ENCODE assay signal across 21 cellular contexts in genomic region chr3:71407833-71408232, GRCh38.
DNase-seq lines count a peak whose midpoint lies in the region; ATAC-seq and TF ChIP-seq lines count a peak whose summit lies in the region.
"Had no signal": no experiment of that assay in that cellular context is flagged by ENCODE, and none has a peak within 500 bp of the region (broad histone marks: within the 10 kb centered on the region; RNA-seq: fewer than 3 reads in every experiment).

No MANE protein-coding gene starts in this region.

- no peaks in the 10 kb centered on the region for H3K9me2 ChIP-seq in DOHH2 (replicated peaks; ENCODE audit: control insufficient read depth, low read length)
- no peaks in the 10 kb centered on the region for H3K9me2 ChIP-seq in hepatocyte (replicated peaks; ENCODE audit: insufficient read depth)

- H4K20me1 ChIP-seq in DOHH2 (ENCODE audit: control insufficient read depth, insufficient read depth, low read depth, low read length) (peaks cover 6% of the 10 kb centered on the region; the same call in 1 of the 2 replicates), hepatocyte (ENCODE audit: insufficient read depth, poor library complexity, severe bottlenecking) (no peaks in the 10 kb centered on the region)

- H3K4me1 ChIP-seq in DOHH2 (ENCODE audit: control insufficient read depth, low read length) (peaks cover 78% of the 10 kb centered on the region), hepatocyte (ENCODE audit: insufficient read depth) (peaks cover 15% of the 10 kb centered on the region)
- H3K4me1 ChIP-seq: breast epithelium, suprapubic skin, uterus had no signal

- peaks cover 88% of the 10 kb centered on the region for H3K79me2 ChIP-seq in DOHH2 (ENCODE audit: control insufficient read depth, low read length)
- peaks cover 48% of the 10 kb centered on the region for H3K79me2 ChIP-seq in hepatocyte

- H3K27ac ChIP-seq in DOHH2 (ENCODE audit: low read depth, low read length) (peak overlapping the region; percentile 49), hepatocyte (peak overlapping the region; percentile 25)
- H3K27ac ChIP-seq: breast epithelium, suprapubic skin, uterus had no signal

- 42% methylated on average over 10 of the region's 10 CpGs for WGBS in hepatocyte (ENCODE audit: low lambda C conversion rate, missing lambda C conversion rate)

- peaks cover 6% of the 10 kb centered on the region; the same call in 1 of the 2 replicates for H3F3A ChIP-seq in DOHH2 (ENCODE audit: control insufficient read depth, insufficient read depth)

- no peak for DNase-seq in T-cell
- no peak for DNase-seq in hepatocyte (ENCODE audit: low spot score)
- peak; percentile 49 for DNase-seq in retina
- no peak for DNase-seq in NCI-H345 treated with DMSO at 0.1 percent for 48 hours (lab: John Stamatoyannopoulos, UW; ENCODE audit: unreplicated experiment)
- DNase-seq: activated CD4-positive, alpha-beta T cell treated with anti-CD3 and anti-CD28 coated beads, Interleukin-2, amount 50 U/mL, for 48 hours; activated CD8-positive, alpha-beta memory T cell treated with anti-CD3 and anti-CD28 coated beads, Interleukin-2, amount 50 U/mL, for 48 hours; activated effector memory CD4-positive, alpha-beta T cell treated with anti-CD3 and anti-CD28 coated beads, Interleukin-2, amount 50 U/mL, for 16 hours; DMS79 treated with DMSO at 0.1 percent for 48 hours; glutamatergic neuron; NCI-H1417; NCI-H2107; NCI-H510A; T-helper 9 cell; uterus had no signal

- POLR2A ChIA-PET in T-cell (lab: Charles Lee): no interaction called here

- H3K9me3 ChIP-seq in DOHH2 (ENCODE audit: control insufficient read depth, insufficient read depth, low read length) (no peaks in the 10 kb centered on the region), hepatocyte (ENCODE audit: low read depth) (no peaks in the 10 kb centered on the region)
- H3K9me3 ChIP-seq: breast epithelium, suprapubic skin, uterus had no signal

- ATAC-seq in T-cell (replicated peaks in 1 of 4) (no peak), GM19351 (IDR thresholded peaks at IDR 0.05; ENCODE audit: unreplicated experiment) (no peak), GM21825 (IDR thresholded peaks at IDR 0.05; ENCODE audit: unreplicated experiment) (no peak)

- CTCF ChIA-PET in T-cell (lab: Charles Lee): no interaction called here

- peak overlapping the region; percentile 39 to 59 for H3K27ac Mint-ChIP-seq in T-cell
- H3K27ac Mint-ChIP-seq: dendritic cell treated with granulocyte-macrophage colony-stimulating factor and Interleukin-4, amounts not matched to agents 40 ng/mL and 50 ng/mL, for 4 days; progenitor cell of endocrine pancreas had no signal

- no peaks in the 10 kb centered on the region for H3K9me3 Mint-ChIP-seq in T-cell
- H3K9me3 Mint-ChIP-seq: dendritic cell treated with granulocyte-macrophage colony-stimulating factor and Interleukin-4, amounts not matched to agents 40 ng/mL and 50 ng/mL, for 4 days had no signal

- peak overlapping the region; percentile 66 for H3K4me3 ChIP-seq in DOHH2 (ENCODE audit: low read length)
- H3K4me3 ChIP-seq in hepatocyte: no peak overlapping the region
- H3K4me3 ChIP-seq: breast epithelium, suprapubic skin, uterus had no signal

- H3K36me3 ChIP-seq in DOHH2 (ENCODE audit: control insufficient read depth, low read length): no peaks in the 10 kb centered on the region
- no peaks in the 10 kb centered on the region for H3K36me3 ChIP-seq in hepatocyte (replicated peaks; ENCODE audit: insufficient read depth, low read depth)
- H3K36me3 ChIP-seq: breast epithelium, suprapubic skin, uterus had no signal

- TF ChIP-seq CTCF in DOHH2 (IDR thresholded peaks at IDR 0.05; ENCODE audit: low read depth, low read length, poor library complexity, severe bottlenecking) (no peak), hepatocyte (IDR thresholded peaks at IDR 0.05; ENCODE audit: poor library complexity) (no peak)

- H3K4me3 Mint-ChIP-seq in T-cell: no peak overlapping the region
- H3K4me3 Mint-ChIP-seq: dendritic cell treated with granulocyte-macrophage colony-stimulating factor and Interleukin-4, amounts not matched to agents 40 ng/mL and 50 ng/mL, for 4 days had no signal

- H3K4me2 ChIP-seq in DOHH2 (ENCODE audit: low read length): peak overlapping the region; percentile 78
- peak overlapping the region; percentile 53 for H3K4me2 ChIP-seq in hepatocyte

- peaks cover 46% of the 10 kb centered on the region for H3K36me3 Mint-ChIP-seq in T-cell

- H2AFZ ChIP-seq in hepatocyte: no peak overlapping the region

- H3K27me3 Mint-ChIP-seq in T-cell: no peaks in the 10 kb centered on the region
- H3K27me3 Mint-ChIP-seq: dendritic cell treated with granulocyte-macrophage colony-stimulating factor and Interleukin-4, amounts not matched to agents 40 ng/mL and 50 ng/mL, for 4 days; progenitor cell of endocrine pancreas had no signal

- no peaks in the 10 kb centered on the region for H3K27me3 ChIP-seq in DOHH2 (ENCODE audit: control insufficient read depth, low read length)
- H3K27me3 ChIP-seq in hepatocyte: no peaks in the 10 kb centered on the region
- H3K27me3 ChIP-seq: breast epithelium, suprapubic skin, uterus had no signal

- H3K4me1 Mint-ChIP-seq in T-cell: peaks cover 69 to 85% (median 83%) of the 10 kb centered on the region in 3 donors
